In the genomic region with DNA sequence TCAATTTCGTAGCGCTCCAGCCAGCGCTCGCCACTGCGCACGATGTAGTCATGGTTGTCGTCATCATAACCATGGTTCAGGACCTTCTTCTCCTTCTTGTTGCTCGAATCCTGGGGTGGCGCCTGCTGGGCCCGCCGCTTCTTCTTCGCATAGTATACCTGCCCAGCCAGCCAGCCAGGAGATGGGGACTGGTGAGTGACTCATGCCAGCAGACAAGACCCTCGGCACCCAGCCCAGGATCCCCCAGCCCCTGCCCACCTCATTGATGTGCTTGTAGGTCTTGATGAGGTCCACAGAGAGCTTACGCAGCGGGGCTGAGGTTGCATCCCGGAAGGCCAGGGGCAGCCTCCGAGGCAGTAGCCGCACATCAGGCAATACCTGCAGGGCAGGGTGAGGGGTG, we compare ENCODE assay signal across 27 cellular contexts. TPM values are rescaled to one million over a fixed set of nuclear protein-coding genes. Genes with fewer than 3 reads are reported as not detected.
"Had no signal": no experiment of that assay in that cellular context is flagged by ENCODE, and none has a peak within 500 bp of the region (broad histone marks: within the 10 kb centered on the region; RNA-seq: fewer than 3 reads in every experiment).

No MANE protein-coding gene starts in this region.

- H3K27ac ChIP-seq: cardiac muscle cell, transverse colon, WERI-Rb-1 had no signal

- H3K9me3 Mint-ChIP-seq: activated naive CD8-positive, alpha-beta T cell treated with anti-CD3 and anti-CD28 coated beads, Interleukin-2, amount 50 U/mL, for 24 hours; activated T-cell treated with anti-CD3 and anti-CD28 coated beads, Interleukin-2, amount 50 U/mL, for 4 hours; nephron progenitor cell; T-helper 2 cell treated with Interferon-gamma antibody and Interleukin-4, amounts not matched to agents 5 μg/mL and 100 μg/mL, for 36 hours had no signal

- H3K4me3 ChIP-seq: cardiac muscle cell, transverse colon had no signal

- H3K27me3 ChIP-seq: cardiac muscle cell, transverse colon had no signal

- H3K9me3 ChIP-seq: SK-N-SH, transverse colon had no signal

- H3K27ac Mint-ChIP-seq: activated naive CD8-positive, alpha-beta T cell treated with anti-CD3 and anti-CD28 coated beads, Interleukin-2, amount 50 U/mL, for 24 hours had no signal

- H3K4me3 Mint-ChIP-seq: activated CD8-positive, alpha-beta T cell treated with anti-CD3 and anti-CD28 coated beads, Interleukin-2, amount 10 ng/mL, durations not matched to agents 7 days and 5 days; activated naive CD8-positive, alpha-beta T cell treated with anti-CD3 and anti-CD28 coated beads, Interleukin-2, amount 50 U/mL, for 24 hours; activated T-cell treated with anti-CD3 and anti-CD28 coated beads, Interleukin-2, amount 50 U/mL, for 4 hours; T-helper 2 cell treated with Interferon-gamma antibody and Interleukin-4, amounts not matched to agents 5 μg/mL and 100 μg/mL, for 36 hours had no signal

- DNase-seq: activated CD4-positive, alpha-beta T cell treated with anti-CD3 and anti-CD28 coated beads for 1 hour; activated CD4-positive, alpha-beta T cell treated with anti-CD3 and anti-CD28 coated beads, Interleukin-2, amount 50 U/mL, for 1 hour; activated CD8-positive, alpha-beta T cell treated with anti-CD3 and anti-CD28 coated beads, Interleukin-2, amount 10 ng/mL, durations not matched to agents 7 days and 5 days; activated naive CD4-positive, alpha-beta T cell treated with anti-CD3 and anti-CD28 coated beads, Interleukin-2, amount 50 U/mL, for 16 hours; activated naive CD8-positive, alpha-beta T cell treated with anti-CD3 and anti-CD28 coated beads, Interleukin-2, amount 50 U/mL, for 24 hours; activated T-cell treated with anti-CD3 and anti-CD28 coated beads, Interleukin-2, amount 50 U/mL, for 4 hours; dermis blood vessel endothelial cell; effector memory CD4-positive, alpha-beta T cell; foreskin melanocyte; hippocampal formation; left ventricle myocardium superior; mammary epithelial cell; midbrain; nephron progenitor cell; posterior cingulate gyrus; retina; SK-N-SH; stimulated activated CD4-positive, alpha-beta T cell treated with anti-CD3 and anti-CD28 coated beads, Interleukin-12 subunit alpha, Interleukin-12 subunit beta, amount 100 ng/mL, for 4 hours; stimulated activated CD4-positive, alpha-beta T cell treated with anti-CD3 and anti-CD28 coated beads, Interleukin-4, amount 100 ng/mL, for 4 hours; transverse colon; WERI-Rb-1 had no signal

- H3K9ac ChIP-seq: SK-N-SH had no signal

RNA-seq across cellular contexts. Expression of gene LEUTX, which starts 51.8 kb away (rescaled TPM):
- total RNA-seq: activated CD8-positive, alpha-beta T cell treated with anti-CD3 and anti-CD28 coated beads, Interleukin-2, amount 10 ng/mL, durations not matched to agents 7 days and 5 days; activated T-cell treated with anti-CD3 and anti-CD28 coated beads, Interleukin-2, amount 50 U/mL, for 4 hours; cardiac muscle cell; dermis blood vessel endothelial cell; endothelial cell of umbilical vein; esophagus mucosa; left ventricle myocardium superior; mammary epithelial cell; omental fat pad; temporal lobe; transverse colon had no signal
